ENCODE assay signal across 8 cellular contexts in genomic region chr10:123147635-123148413, GRCh38. TPM values are rescaled to one million over a fixed set of nuclear protein-coding genes. Genes with fewer than 3 reads are reported as not detected.
DNase-seq lines count a peak whose midpoint lies in the region; ATAC-seq and TF ChIP-seq lines count a peak whose summit lies in the region.

Gene HMX2 (plus strand): TSS chr10:123148136. CDS start chr10:123148379, 243 bp downstream.

- H3K9me3 ChIP-seq in ES-I3 (ENCODE audit: control insufficient read depth, insufficient read depth, low read length) = no peaks in the 10 kb centered on the region
- H3K9me3 ChIP-seq in mucosa of descending colon = no peaks in the 10 kb centered on the region

- H3K36me3 ChIP-seq in ES-I3 (ENCODE audit: insufficient read depth, low read length) = no peaks in the 10 kb centered on the region
- no peaks in the 10 kb centered on the region for H3K36me3 ChIP-seq in mucosa of descending colon (ENCODE audit: low read depth)

- intact Hi-C loops in mucosa of descending colon (cut with DNase I, micrococcal nuclease) (no loop called here), posterior vena cava (cut with DNase I) (no loop called here), Right ventricle myocardium superior (cut with DNase I) (no loop called here)

- peaks cover 81% of the 10 kb centered on the region for H3K27me3 ChIP-seq in HL-60 (ENCODE audit: insufficient read depth, poor library complexity, severe bottlenecking)

- H3K27ac ChIP-seq in HL-60 (replicated peaks) = no peak within 1 kb of the TSS

- peak within 1 kb of the TSS; percentile 23 for H3K4me3 ChIP-seq in HL-60 (replicated peaks; ENCODE audit: insufficient read depth, low read length)
- H3K4me3 ChIP-seq in mucosa of descending colon = no peak within 1 kb of the TSS

- ATAC-seq in mucosa of descending colon (peak; percentile 10), Right ventricle myocardium superior (ENCODE audit: poor library complexity) (no peak)

- TF ChIP-seq CTCF in HL-60 (IDR thresholded peaks at IDR 0.05; ENCODE audit: insufficient read depth, low read length) = no peak
- no peak for TF ChIP-seq CTCF in mucosa of descending colon (IDR thresholded peaks at IDR 0.05)

- peak within 1 kb of the TSS; percentile 31; the same call in 1 of the 2 replicates for H3K9ac ChIP-seq in ES-I3 (ENCODE audit: low read depth, low read length)

- DNase-seq in HL-60 (ENCODE audit: low read depth in 1 of 2, low spot score in 1 of 2) (no peak), mucosa of descending colon (peak in 2 of 3 donors; percentile 34 to 53), EL (no peak), posterior vena cava (ENCODE audit: low spot score) (no peak), Right ventricle myocardium superior (no peak), GOT3 (lab: John Stamatoyannopoulos, UW) (no peak)
- DNase-seq in activated CD8-positive, alpha-beta memory T cell treated with anti-CD3 and anti-CD28 coated beads, Interleukin-2, amount 50 U/mL, for 48 hours = peak; percentile 77

- H3K4me1 ChIP-seq in ES-I3 (ENCODE audit: insufficient read depth, low read length) (peaks cover 5% of the 10 kb centered on the region), mucosa of descending colon (ENCODE audit: low read depth) (peaks cover 35% of the 10 kb centered on the region)

RNA-seq across cellular contexts. Expression of gene HMX2, which starts in this region (rescaled TPM):
- total RNA-seq in mucosa of descending colon (under 1 TPM; 0.17 to 0.25 (median 0.24) TPM), posterior vena cava (not detected), Right ventricle myocardium superior (not detected)

Comparison
In these comparisons a context has a peak if more than half of its experiments do, and no peak if none do; other contexts are left out.
1. Peak in DNase-seq and ATAC-seq in mucosa of descending colon; RNA of the gene not detected or under 1 TPM.